In genomic region chr7:2521952-2522591, GRCh38 we compare ENCODE assay signal across 9 cellular contexts. TPM values are rescaled to one million over a fixed set of nuclear protein-coding genes. Genes with fewer than 3 reads are reported as not detected.
A peak's percentile ranks its signal among the peaks of the same experiment; 100 is the strongest.
DNase-seq lines count a peak whose midpoint lies in the region; ATAC-seq and TF ChIP-seq lines count a peak whose summit lies in the region.
"Had no signal": no experiment of that assay in that cellular context is flagged by ENCODE, and none has a peak within 500 bp of the region (broad histone marks: within the 10 kb centered on the region; RNA-seq: fewer than 3 reads in every experiment).

No MANE protein-coding gene starts in this region.

- DNase-seq in T-cell (peak in 33 of 34 experiments; percentile 35 to 78 (median 65)), ascending aorta (ENCODE audit: low spot score in 2 of 2) (no peak), right lobe of liver (peak in 1 of 3 donors; percentile 53)
- peak; percentile 70 for DNase-seq in stimulated activated CD8-positive, alpha-beta memory T cell treated with anti-CD3 and anti-CD28 coated beads, Interleukin-4, amount 100 ng/mL, for 24 hours (ENCODE audit: low read depth)

- peaks cover 39 to 56% (median 49%) of the 10 kb centered on the region in 3 donors for H3K4me1 Mint-ChIP-seq in T-cell

- peak; percentile 25 for ATAC-seq in GM19463 (IDR thresholded peaks at IDR 0.05; ENCODE audit: unreplicated experiment)
- peak; percentile 22 to 40 (median 27) for ATAC-seq in T-cell (replicated peaks in 1 of 4)
- peak in 2 of 4 donors; percentile 4 to 12 for ATAC-seq in right lobe of liver
- no peak for ATAC-seq in GM18870 (IDR thresholded peaks at IDR 0.05; ENCODE audit: unreplicated experiment)
- ATAC-seq in HG02970 (IDR thresholded peaks at IDR 0.05; ENCODE audit: low FRiP score, unreplicated experiment), result no peak
- ATAC-seq in HG02884 (IDR thresholded peaks at IDR 0.05; ENCODE audit: unreplicated experiment), result no peak

- H3K4me3 Mint-ChIP-seq in T-cell, result peak overlapping the region; percentile 94 to 99 (median 97)

- POLR2A ChIA-PET in T-cell (lab: Charles Lee), result interaction anchor here in 1 of 2 donors (1.5 kb wide), 1 partner anchor 14 kb away, joined by 4 read pairs; no protein-coding TSS in a partner anchor

- H3K27ac Mint-ChIP-seq in T-cell, result peak overlapping the region; percentile 91 to 94

- 10% methylated on average over 6 of the region's 17 CpGs for WGBS in right lobe of liver (ENCODE audit: insufficient coverage, low coverage, low lambda C conversion rate, missing lambda C conversion rate)

- H3K4me3 ChIP-seq in ascending aorta, result peak overlapping the region; percentile 16 to 74
- peak overlapping the region; percentile 0 to 53 (median 23) for H3K4me3 ChIP-seq in right lobe of liver
- H3K4me3 ChIP-seq: SK-N-MC had no signal

- H3K4me1 ChIP-seq in ascending aorta (peaks cover 6 to 26% of the 10 kb centered on the region in 2 donors), right lobe of liver (peaks cover 0 to 6% (median 0%) of the 10 kb centered on the region in 4 donors)

- H3K27ac ChIP-seq in ascending aorta (no peak overlapping the region), right lobe of liver (no peak overlapping the region)
- H3K27ac ChIP-seq: SK-N-MC had no signal

- peaks cover 16% of the 10 kb centered on the region for H3K36me3 Mint-ChIP-seq in T-cell

- no peaks in the 10 kb centered on the region for H3K9me3 Mint-ChIP-seq in T-cell

- TF ChIP-seq POLR2A in right lobe of liver (IDR thresholded peaks at IDR 0.05), result no peak

- CTCF ChIA-PET in T-cell (lab: Charles Lee), result no interaction called here

- H3K27me3 Mint-ChIP-seq in T-cell, result no peaks in the 10 kb centered on the region

- intact Hi-C loops in ascending aorta (cut with DNase I), result no loop called here
- intact Hi-C loops in right lobe of liver (cut with DNase I), result no loop called here

- H3K9me3 ChIP-seq in ascending aorta (no peaks in the 10 kb centered on the region), right lobe of liver (no peaks in the 10 kb centered on the region)

- H3K36me3 ChIP-seq in ascending aorta (no peaks in the 10 kb centered on the region), right lobe of liver (no peaks in the 10 kb centered on the region)

- TF ChIP-seq CTCF in ascending aorta (IDR thresholded peaks at IDR 0.05) (no peak), right lobe of liver (IDR thresholded peaks at IDR 0.05) (no peak)

- peaks cover 26% of the 10 kb centered on the region for H3K27me3 ChIP-seq in ascending aorta
- peaks cover 0 to 5% of the 10 kb centered on the region in 2 donors for H3K27me3 ChIP-seq in right lobe of liver

RNA-seq across cellular contexts. Expression of gene LFNG, which starts 2.5 kb away (rescaled TPM):
- total RNA-seq in T-cell (100 to 1,000 TPM; 110 to 198 (median 182) TPM), ascending aorta (102 TPM), right lobe of liver (1 to 10 TPM; 1.0 to 4.3 (median 1.7) TPM)

RNA-seq across cellular contexts. Expression of gene BRAT1, which starts 33.3 kb away (rescaled TPM):
- 10 to 100 TPM; 23.6 to 46.2 (median 43.1) TPM for total RNA-seq in T-cell
- total RNA-seq in ascending aorta, result 84.0 TPM
- 10 to 100 TPM; 11.1 to 25.9 (median 14.8) TPM for total RNA-seq in right lobe of liver

RNA-seq across cellular contexts. Expression of gene IQCE, which starts 36.7 kb away (rescaled TPM):
- 10 to 100 TPM in 1 of 5 donors, 1 to 10 TPM in 4; 4.5 to 11.7 (median 8.0) TPM for total RNA-seq in T-cell
- 11.4 TPM for total RNA-seq in ascending aorta
- total RNA-seq in right lobe of liver, result 1 to 10 TPM; 3.7 to 7.0 (median 4.0) TPM

RNA-seq across cellular contexts. Expression of gene GRIFIN, which starts 45.9 kb away (rescaled TPM):
- not detected for total RNA-seq in T-cell
- not detected for total RNA-seq in ascending aorta
- total RNA-seq in right lobe of liver, result not detected

Comparison
In these comparisons a context has a peak if more than half of its experiments do, and no peak if none do; other contexts are left out.
1. ATAC-seq: peak in GM19463 (single experiment) and T-cell (4 of 4); none in GM18870 (single experiment), HG02970 (single experiment) and HG02884 (single experiment).
2. DNase-seq: peak in T-cell (33 of 34) and stimulated activated CD8-positive, alpha-beta memory T cell treated with anti-CD3 and anti-CD28 coated beads, Interleukin-4, amount 100 ng/mL, for 24 hours (single experiment); none in ascending aorta (0 of 2).
3. RNA of gene LFNG, which starts 2.5 kb away (total RNA-seq): 110 to 198 TPM in T-cell and 102 TPM in ascending aorta (single experiment); 1.0 to 4.3 TPM in right lobe of liver; every median in the first group is over 10 times any median in the second.